ENCODE assay signal across 19 cellular contexts in genomic region chr16:70734522-70734921, GRCh38. TPM values are rescaled to one million over a fixed set of nuclear protein-coding genes. Genes with fewer than 3 reads are reported as not detected.
DNase-seq lines count a peak whose midpoint lies in the region; ATAC-seq, FAIRE-seq and TF ChIP-seq lines count a peak whose summit lies in the region.
"Had no signal": no experiment of that assay in that cellular context is flagged by ENCODE, and none has a peak within 500 bp of the region (broad histone marks: within the 10 kb centered on the region; RNA-seq: fewer than 3 reads in every experiment).

No MANE protein-coding gene starts in this region.

- no peak for TF ChIP-seq RAD21 in H1 (IDR thresholded peaks at IDR 0.05 in 1 of 2, conservative IDR thresholded peaks at IDR 0.05 in 1 of 2; ENCODE audit: low read depth in 2 of 2, low read length in 2 of 2)

- no peak overlapping the region for H3K18ac ChIP-seq in H1 (ENCODE audit: extremely low read depth, low read length)

- H2BK5ac ChIP-seq in H1 (ENCODE audit: low read depth, low read length), result no peak overlapping the region

- no peak overlapping the region for H3K23ac ChIP-seq in H1 (ENCODE audit: insufficient read length)

- no peak overlapping the region for H2BK15ac ChIP-seq in H1 (ENCODE audit: low read length)

- no peaks in the 10 kb centered on the region for H3K9me3 ChIP-seq in breast epithelium
- H3K9me3 ChIP-seq in mammary epithelial cell (replicated peaks; ENCODE audit: insufficient read depth, low read length), result no peaks in the 10 kb centered on the region
- no peaks in the 10 kb centered on the region for H3K9me3 ChIP-seq in H1 (ENCODE audit: insufficient read depth in 2 of 2, low read depth in 1 of 2, low read length in 1 of 2)
- no peaks in the 10 kb centered on the region for H3K9me3 ChIP-seq in neural progenitor cell (ENCODE audit: low read depth)
- no peaks in the 10 kb centered on the region for H3K9me3 ChIP-seq in upper lobe of left lung

- H3K27ac Mint-ChIP-seq in neural progenitor cell, result peak overlapping the region; percentile 31

- H3K14ac ChIP-seq in H1 (ENCODE audit: insufficient read length), result no peak overlapping the region

- no peak overlapping the region for H4K91ac ChIP-seq in H1 (replicated peaks; ENCODE audit: insufficient read length, low read length)

- H3K23me2 ChIP-seq in H1 (ENCODE audit: low read depth, low read length), result no peaks in the 10 kb centered on the region

- TF ChIP-seq CTCF in breast epithelium (IDR thresholded peaks at IDR 0.05) (no peak), mammary epithelial cell (conservative IDR thresholded peaks at IDR 0.05 in 1 of 2, IDR thresholded peaks at IDR 0.05 in 1 of 2; ENCODE audit: extremely low read depth in 1 of 2, insufficient read depth in 1 of 2, low read depth in 1 of 2, low read length in 2 of 2) (no peak), H1 (IDR thresholded peaks at IDR 0.05; ENCODE audit: control extremely low read depth in 1 of 3, insufficient read depth in 1 of 3, low read depth in 1 of 3, low read length in 3 of 3) (no peak), neural progenitor cell (IDR thresholded peaks at IDR 0.05) (no peak), upper lobe of left lung (IDR thresholded peaks at IDR 0.05) (no peak)

- no peak for ATAC-seq in upper lobe of left lung (ENCODE audit: low FRiP score in 2 of 2)
- ATAC-seq in HG03520 (IDR thresholded peaks at IDR 0.05; ENCODE audit: unreplicated experiment), result no peak
- no peak for ATAC-seq in GM21619 (IDR thresholded peaks at IDR 0.05; ENCODE audit: unreplicated experiment)
- ATAC-seq: stimulated activated naive CD8-positive, alpha-beta T cell treated with anti-CD3 and anti-CD28 coated beads, Interleukin-15, Interleukin-2, amounts not matched to agents 100 U/mL and 50 U/mL, for 24 hours had no signal

- peaks cover 50% of the 10 kb centered on the region for H3K4me1 Mint-ChIP-seq in neural progenitor cell

- DNase-seq in breast epithelium (ENCODE audit: low spot score in 2 of 2) (no peak), mammary epithelial cell (no peak), H1 (ENCODE audit: low read depth in 1 of 2, low spot score in 2 of 2) (no peak), neural progenitor cell (ENCODE audit: low spot score) (no peak), upper lobe of left lung (no peak), HT-29 (ENCODE audit: low spot score) (no peak)
- DNase-seq: activated CD4-positive, alpha-beta T cell treated with anti-CD3 and anti-CD28 coated beads, Interleukin-2, amount 50 U/mL, for 48 hours; activated T-cell treated with anti-CD3 and anti-CD28 coated beads for 4 hours; amniotic stem cell; CD4-positive, alpha-beta memory T cell; DMS79 treated with DMSO at 0.1 percent for 48 hours; effector memory CD4-positive, alpha-beta T cell; islet precursor cell; NCI-H1930; NCI-H510A; stimulated activated naive CD8-positive, alpha-beta T cell treated with anti-CD3 and anti-CD28 coated beads, Interleukin-15, Interleukin-2, amounts not matched to agents 100 U/mL and 50 U/mL, for 24 hours had no signal

- no peaks in the 10 kb centered on the region for H3K9me3 Mint-ChIP-seq in neural progenitor cell

- H3K36me3 ChIP-seq in breast epithelium, result no peaks in the 10 kb centered on the region
- no peaks in the 10 kb centered on the region for H3K36me3 ChIP-seq in mammary epithelial cell (ENCODE audit: insufficient read depth, low read length)
- H3K36me3 ChIP-seq in H1 (ENCODE audit: control insufficient read depth in 2 of 4, insufficient read depth in 4 of 4, low read length in 3 of 4), result peaks cover 0 to 6% (median 4%) of the 10 kb centered on the region in 4 experiments; a peak in 2 of 8 replicates
- no peaks in the 10 kb centered on the region for H3K36me3 ChIP-seq in neural progenitor cell
- peaks cover 0 to 9% (median 8%) of the 10 kb centered on the region in 4 donors for H3K36me3 ChIP-seq in upper lobe of left lung

- peak overlapping the region; percentile 93 to 97 for H3K27ac ChIP-seq in breast epithelium
- H3K27ac ChIP-seq in mammary epithelial cell (ENCODE audit: insufficient read depth, low read depth, low read length), result no peak overlapping the region
- no peak overlapping the region for H3K27ac ChIP-seq in H1 (ENCODE audit: low read depth, low read length)
- H3K27ac ChIP-seq in neural progenitor cell, result no peak overlapping the region
- peak overlapping the region in 3 of 4 donors; percentile 84 to 90 (median 85) for H3K27ac ChIP-seq in upper lobe of left lung
- H3K27ac ChIP-seq: KMS-11 had no signal

- no peak overlapping the region for H2BK12ac ChIP-seq in H1 (ENCODE audit: low read depth, low read length)

- H3K27me3 ChIP-seq in breast epithelium (no peaks in the 10 kb centered on the region), mammary epithelial cell (ENCODE audit: insufficient read depth, low read length) (no peaks in the 10 kb centered on the region), H1 (replicated peaks in 1 of 4; ENCODE audit: control insufficient read depth in 3 of 4, extremely low read depth in 1 of 4, insufficient read depth in 3 of 4, low read length in 3 of 4) (no peaks in the 10 kb centered on the region), neural progenitor cell (no peaks in the 10 kb centered on the region), upper lobe of left lung (no peaks in the 10 kb centered on the region)

- intact Hi-C loops in breast epithelium (cut with DNase I; ENCODE audit: low total_unique reads), result no loop called here
- intact Hi-C loops in mammary epithelial cell (cut with micrococcal nuclease), result no loop called here

- no peak overlapping the region for H3K9ac ChIP-seq in mammary epithelial cell (ENCODE audit: insufficient read depth, low read length)
- H3K9ac ChIP-seq in H1 (replicated peaks in 1 of 4; ENCODE audit: extremely low read depth in 1 of 4, low read depth in 3 of 4, low read length in 3 of 4), result no peak overlapping the region
- H3K9ac ChIP-seq in neural progenitor cell, result no peak overlapping the region
- H3K9ac ChIP-seq: KMS-11 had no signal

- no peaks in the 10 kb centered on the region for H3K79me1 ChIP-seq in H1 (ENCODE audit: low read depth, low read length)

- no peak overlapping the region for H2BK120ac ChIP-seq in H1 (replicated peaks; ENCODE audit: low read depth, low read length)

- no peaks in the 10 kb centered on the region for H3K79me2 ChIP-seq in mammary epithelial cell (ENCODE audit: insufficient read depth, low read length)
- no peaks in the 10 kb centered on the region for H3K79me2 ChIP-seq in H1 (ENCODE audit: control insufficient read depth in 1 of 2, insufficient read depth in 2 of 2, low read length in 2 of 2)
- no peaks in the 10 kb centered on the region for H3K79me2 ChIP-seq in neural progenitor cell (ENCODE audit: low read depth)

- dilution Hi-C loops in mammary epithelial cell (cut with HindIII; ENCODE audit: low sequenced_read_pairs), result no loop called here

- no peak for FAIRE-seq in H1 (lab: Jason Lieb, UNC)

- no TSS peak for BruUV-seq in mammary epithelial cell (replicated peaks; lab: Mats Ljungman, UMichigan)

- H2BK20ac ChIP-seq in H1 (ENCODE audit: low read length), result no peak overlapping the region

- H2AFZ ChIP-seq in mammary epithelial cell (ENCODE audit: low read depth, low read length) (no peak overlapping the region), H1 (ENCODE audit: low read length) (no peak overlapping the region), neural progenitor cell (replicated peaks) (no peak overlapping the region)

- TF ChIP-seq EP300 in H1 (IDR thresholded peaks at IDR 0.05; ENCODE audit: borderline replicate concordance in 1 of 2, low read depth in 2 of 2, low read length in 2 of 2) (no peak), upper lobe of left lung (IDR thresholded peaks at IDR 0.05) (no peak)

- H4K20me1 ChIP-seq in mammary epithelial cell (ENCODE audit: insufficient read depth, low read length) (no peaks in the 10 kb centered on the region), H1 (replicated peaks in 1 of 2; ENCODE audit: control insufficient read depth in 1 of 2, insufficient read depth in 2 of 2, low read length in 2 of 2) (peaks cover 0 to 6% of the 10 kb centered on the region in 2 experiments), neural progenitor cell (ENCODE audit: low read depth) (no peaks in the 10 kb centered on the region)

- H2AK5ac ChIP-seq in H1 (ENCODE audit: low read depth, low read length), result 0 out of 2 replicates have a peak overlapping the region, but pooled peaks have one; percentile 19

- POLR2A ChIA-PET in H1 (lab: Charles Lee; ENCODE audit: partially characterized antibody), result interaction anchor here (1.5 to 1.9 kb wide), 2 partner anchors 19 to 46 kb away, joined by 3 to 4 read pairs; no protein-coding TSS in a partner anchor

- peaks cover 2% of the 10 kb centered on the region for H3K27me3 Mint-ChIP-seq in neural progenitor cell (ENCODE audit: insufficient read depth, low read depth)
- H3K27me3 Mint-ChIP-seq: CD4-positive, alpha-beta memory T cell had no signal

- peaks cover 19% of the 10 kb centered on the region in 2 donors for H3K4me1 ChIP-seq in breast epithelium
- H3K4me1 ChIP-seq in mammary epithelial cell (ENCODE audit: insufficient read depth, low read length), result peaks cover 33% of the 10 kb centered on the region
- peaks cover 0 to 12% (median 6%) of the 10 kb centered on the region in 4 experiments; a peak in 6 of 7 replicates for H3K4me1 ChIP-seq in H1 (replicated peaks in 1 of 4; ENCODE audit: control insufficient read depth in 3 of 4, insufficient read depth in 4 of 4, low read length in 3 of 4)
- peaks cover 36% of the 10 kb centered on the region for H3K4me1 ChIP-seq in neural progenitor cell
- H3K4me1 ChIP-seq in upper lobe of left lung, result peaks cover 28 to 43% (median 42%) of the 10 kb centered on the region in 4 donors

- H3K56ac ChIP-seq in H1 (replicated peaks; ENCODE audit: insufficient read length, low read depth, low read length), result no peak overlapping the region

- H3K4me3 ChIP-seq in breast epithelium (no peak overlapping the region), mammary epithelial cell (replicated peaks in 1 of 3; ENCODE audit: insufficient read depth in 1 of 3, low read depth in 2 of 3, low read length in 3 of 3) (no peak overlapping the region), H1 (ENCODE audit: extremely low read depth in 1 of 4, insufficient read depth in 2 of 4, low read depth in 3 of 4, low read length in 4 of 4) (no peak overlapping the region), neural progenitor cell (no peak overlapping the region), upper lobe of left lung (no peak overlapping the region)

- no peak overlapping the region for H3K4me3 Mint-ChIP-seq in neural progenitor cell
- H3K4me3 Mint-ChIP-seq: CD4-positive, alpha-beta memory T cell had no signal

- no peak overlapping the region for H4K5ac ChIP-seq in H1 (ENCODE audit: insufficient read length, low read depth, low read length)

- CTCF ChIA-PET in mammary epithelial cell (lab: Charles Lee; ENCODE audit: low non-redundant PET) (no interaction called here), H1 (lab: Charles Lee; ENCODE audit: partially characterized antibody) (interaction anchor here (0.6 to 12.8 kb wide), 11 partner anchors 9 to 80 kb away, joined by 3 to 148 read pairs (median 5); no protein-coding TSS in a partner anchor)

- 92% methylated on average over 1 of the region's 1 CpG for WGBS in mammary epithelial cell (ENCODE audit: low coverage, missing lambda C conversion rate)
- 93% methylated on average over 1 of the region's 1 CpG; no CpG with 5 or more reads in 1 of the 2 experiments for WGBS in H1 (ENCODE audit: extremely low coverage in 1 of 2, insufficient coverage in 1 of 2, insufficient read length in 1 of 2, insufficient replicate concordance in 2 of 2, low coverage in 1 of 2, low lambda C conversion rate in 2 of 2, missing lambda C conversion rate in 1 of 2), 2 experiments
- WGBS in upper lobe of left lung, 2 donors, result 79 to 95% methylated on average over 1 of the region's 1 CpG

- H3K4me2 ChIP-seq in mammary epithelial cell (ENCODE audit: insufficient read depth, low read depth, low read length) (no peak overlapping the region), H1 (ENCODE audit: insufficient read depth in 1 of 2, low read depth in 2 of 2, low read length in 2 of 2) (no peak overlapping the region), neural progenitor cell (no peak overlapping the region)
- H3K4me2 ChIP-seq: KMS-11 had no signal

- H3F3A ChIP-seq in neural progenitor cell (ENCODE audit: low read depth), result peaks cover 8% of the 10 kb centered on the region

- H4K8ac ChIP-seq in H1 (ENCODE audit: extremely low read depth, insufficient read depth, low read length), result no peak overlapping the region; the same call in 1 of the 2 replicates

- H3K36me3 Mint-ChIP-seq in neural progenitor cell, result peaks cover 12% of the 10 kb centered on the region

- TF ChIP-seq POLR2A in breast epithelium (IDR thresholded peaks at IDR 0.05), result no peak
- TF ChIP-seq POLR2A in H1 (IDR thresholded peaks at IDR 0.05; ENCODE audit: control extremely low read depth in 1 of 2, low read depth in 2 of 2, low read length in 2 of 2), result no peak
- TF ChIP-seq POLR2A in upper lobe of left lung (IDR thresholded peaks at IDR 0.05), result no peak

- H3K4ac ChIP-seq in H1 (replicated peaks; ENCODE audit: insufficient read length, low read depth, low read length), result no peak overlapping the region

- in situ Hi-C loops in mammary epithelial cell (cut with MboI; ENCODE audit: low sequenced_read_pairs in 2 of 2), result loop anchor here in 1 of 2 donors (5.0 kb wide), 1 partner anchor 47 kb away; the partner anchor contains the start of gene MTSS2

RNA-seq across cellular contexts. Expression of gene MTSS2, which starts 48.7 kb away (rescaled TPM):
- total RNA-seq in breast epithelium (10 to 100 TPM in 2 of 3 donors, 1 to 10 TPM in 1; 9.4 to 28.8 (median 22.8) TPM), mammary epithelial cell (10 to 100 TPM; 25.8 to 42.9 TPM), neural progenitor cell (ENCODE audit: low replicate concordance) (6.2 and 22.1 TPM in 2 replicates), upper lobe of left lung (100 to 1,000 TPM in 1 of 6 donors, 10 to 100 TPM in 5; 40.7 to 202 (median 72.4) TPM)
- polyA plus RNA-seq in mammary epithelial cell (46.7 TPM), H1 (2011; rRNA removed) (23.3 and 33.8 TPM in 2 replicates)
- 28.8 TPM for polyA minus RNA-seq in mammary epithelial cell
- total RNA-seq in H1 (2021; fragmentation: NEBNext Ultra II Directional; extraction: Animal tissue kit (Norgen Biotek cat#: 25700)), result 34.2 and 36.7 TPM in 2 replicates
- polyA plus RNA-seq in H1 (2011; cell fraction: cytosol; rRNA removed), result 26.1 TPM
- 34.8 TPM for polyA plus RNA-seq in H1 (2011; cell fraction: nucleus; rRNA removed)
- 22.4 to 38.9 TPM (median 37.5 TPM) in 4 replicates for polyA plus RNA-seq in H1 (2012, experiment 1 of 2)
- polyA plus RNA-seq in H1 (2012, experiment 2 of 2), result 14.0 TPM
- polyA plus RNA-seq in H1 (2013, experiment 1 of 2), result 32.8 TPM
- 34.0 TPM for polyA plus RNA-seq in H1 (2013, experiment 2 of 2)
- 13.3 and 15.3 TPM in 2 replicates for polyA minus RNA-seq in H1 (2011; rRNA and poly(A)+ RNA removed)
- polyA minus RNA-seq in H1 (2011; cell fraction: cytosol; rRNA and poly(A)+ RNA removed), result 23.2 TPM
- polyA minus RNA-seq in H1 (2011; cell fraction: nucleus; rRNA and poly(A)+ RNA removed), result 18.2 TPM
- total RNA-seq in HT-29 (2014; rRNA removed; shearing (Covaris generic)), result 23.0 and 38.1 TPM in 2 replicates
- polyA plus RNA-seq: CD4-positive, alpha-beta memory T cell had no signal

Comparison
In these comparisons a context has a peak if more than half of its experiments do, and no peak if none do; other contexts are left out.
1. H3K27ac ChIP-seq: peak in breast epithelium (2 of 2) and upper lobe of left lung (3 of 4); none in mammary epithelial cell (single experiment), H1 (single experiment) and neural progenitor cell (single experiment).